Comparison of ENCODE assay signal across 8 cellular contexts in genomic region chr20:3889489-3890409, GRCh38. TPM values are rescaled to one million over a fixed set of nuclear protein-coding genes. Genes with fewer than 3 reads are reported as not detected.
A peak's percentile ranks its signal among the peaks of the same experiment; 100 is the strongest.
DNase-seq lines count a peak whose midpoint lies in the region; ATAC-seq, FAIRE-seq and TF ChIP-seq lines count a peak whose summit lies in the region.

No MANE protein-coding gene starts in this region.

- H3K4me2 ChIP-seq in H1 (ENCODE audit: insufficient read depth in 1 of 2, low read depth in 2 of 2, low read length in 2 of 2), result peak overlapping the region; percentile 66 to 97

- no peak for FAIRE-seq in H1 (lab: Jason Lieb, UNC)

- peak overlapping the region; percentile 95 for H3K27ac ChIP-seq in H1 (ENCODE audit: low read depth, low read length)
- peak overlapping the region; percentile 90 for H3K27ac ChIP-seq in muscle layer of colon (ENCODE audit: low read depth, low read length)
- H3K27ac ChIP-seq in stomach smooth muscle (ENCODE audit: low read length), result peak overlapping the region; percentile 71

- H3K4me3 Mint-ChIP-seq in activated CD4-positive, alpha-beta T cell treated with anti-CD3 and anti-CD28 coated beads, Interleukin-2, amount 10 ng/mL, durations not matched to agents 24 days and 14 days, result peak overlapping the region; percentile 100

- H2BK20ac ChIP-seq in H1 (ENCODE audit: low read length), result no peak overlapping the region

- H4K5ac ChIP-seq in H1 (ENCODE audit: insufficient read length, low read depth, low read length), result peak overlapping the region; percentile 32

- intact Hi-C loops in activated CD4-positive, alpha-beta T cell treated with anti-CD3 and anti-CD28 coated beads, Interleukin-2, amount 10 ng/mL, durations not matched to agents 24 days and 14 days (cut with micrococcal nuclease), result loop anchor here (1.0 to 5.0 kb wide), 6 partner anchors 18 to 193 kb away; partner anchors contain the start of genes AP5S1, CENPB and RNF24

- H3K36me3 ChIP-seq in H1 (ENCODE audit: control insufficient read depth in 2 of 4, insufficient read depth in 4 of 4, low read length in 3 of 4) (peaks cover 0 to 10% (median under 1%) of the 10 kb centered on the region in 4 experiments; a peak in 2 of 8 replicates), muscle layer of colon (ENCODE audit: insufficient read depth, low read length) (no peaks in the 10 kb centered on the region), stomach smooth muscle (ENCODE audit: control insufficient read depth in 2 of 2, insufficient read depth in 2 of 2, low read length in 2 of 2) (no peaks in the 10 kb centered on the region)

- H2AK5ac ChIP-seq in H1 (ENCODE audit: low read depth, low read length), result no peak overlapping the region

- H3K27ac Mint-ChIP-seq in activated CD4-positive, alpha-beta T cell treated with anti-CD3 and anti-CD28 coated beads, Interleukin-2, amount 10 ng/mL, durations not matched to agents 24 days and 14 days, result peak overlapping the region; percentile 99

- peaks cover 47% of the 10 kb centered on the region for H3K36me3 Mint-ChIP-seq in activated CD4-positive, alpha-beta T cell treated with anti-CD3 and anti-CD28 coated beads, Interleukin-2, amount 10 ng/mL, durations not matched to agents 24 days and 14 days (ENCODE audit: low read depth)

- H3K14ac ChIP-seq in H1 (ENCODE audit: insufficient read length), result no peak overlapping the region

- H4K8ac ChIP-seq in H1 (ENCODE audit: extremely low read depth, insufficient read depth, low read length), result peak overlapping the region; percentile 96; the same call in 1 of the 2 replicates

- H3K79me1 ChIP-seq in H1 (ENCODE audit: low read depth, low read length), result peaks cover 4% of the 10 kb centered on the region

- peak overlapping the region; percentile 16 for H2BK5ac ChIP-seq in H1 (ENCODE audit: low read depth, low read length)

- TF ChIP-seq CTCF in H1 (IDR thresholded peaks at IDR 0.05; ENCODE audit: control extremely low read depth in 1 of 3, insufficient read depth in 1 of 3, low read depth in 1 of 3, low read length in 3 of 3), result no peak

- DNase-seq in COLO829 (ENCODE audit: low spot score) (peak; percentile 39), H1 (ENCODE audit: low read depth in 1 of 2, low spot score in 2 of 2) (peak in 1 of 2 experiments; percentile 53), SW 1271 (lab: John Stamatoyannopoulos, UW) (no peak)
- no peak for DNase-seq in Jurkat, Clone E6-1 (ENCODE audit: low read depth, low spot score)
- peak; percentile 83 for DNase-seq in activated CD4-positive, alpha-beta T cell treated with anti-CD3 and anti-CD28 coated beads, Interleukin-2, amount 10 ng/mL, durations not matched to agents 24 days and 14 days

- peaks cover 21 to 33% of the 10 kb centered on the region in 2 experiments for H4K20me1 ChIP-seq in H1 (replicated peaks in 1 of 2; ENCODE audit: control insufficient read depth in 1 of 2, insufficient read depth in 2 of 2, low read length in 2 of 2)

- H3K23ac ChIP-seq in H1 (ENCODE audit: insufficient read length), result no peak overlapping the region

- no peak overlapping the region for H2BK120ac ChIP-seq in H1 (replicated peaks; ENCODE audit: low read depth, low read length)

- peaks cover 0 to 8% (median 5%) of the 10 kb centered on the region in 4 experiments; a peak in 4 of 7 replicates for H3K4me1 ChIP-seq in H1 (replicated peaks in 1 of 4; ENCODE audit: control insufficient read depth in 3 of 4, insufficient read depth in 4 of 4, low read length in 3 of 4)
- peaks cover 37% of the 10 kb centered on the region for H3K4me1 ChIP-seq in muscle layer of colon (ENCODE audit: insufficient read depth, low read length)
- H3K4me1 ChIP-seq in stomach smooth muscle (ENCODE audit: control insufficient read depth, insufficient read depth, low read length), result peaks cover 31% of the 10 kb centered on the region

- peak overlapping the region; percentile 98 for H3K4me3 ChIP-seq in Jurkat, Clone E6-1 (ENCODE audit: low read length)
- H3K4me3 ChIP-seq in H1 (ENCODE audit: extremely low read depth in 1 of 4, insufficient read depth in 2 of 4, low read depth in 3 of 4, low read length in 4 of 4) (peak overlapping the region; percentile 68 to 100 (median 96)), muscle layer of colon (ENCODE audit: low read depth in 1 of 2, low read length in 2 of 2) (peak overlapping the region; percentile 73 to 98), stomach smooth muscle (ENCODE audit: low read length in 2 of 2) (peak overlapping the region; percentile 85 to 96)

- H3K27me3 Mint-ChIP-seq in activated CD4-positive, alpha-beta T cell treated with anti-CD3 and anti-CD28 coated beads, Interleukin-2, amount 10 ng/mL, durations not matched to agents 24 days and 14 days, result no peaks in the 10 kb centered on the region

- peak overlapping the region; percentile 56 for H4K91ac ChIP-seq in H1 (replicated peaks; ENCODE audit: insufficient read length, low read length)

- CTCF ChIA-PET in H1 (lab: Charles Lee; ENCODE audit: partially characterized antibody), result interaction anchor here (0.6 to 1.1 kb wide), 3 partner anchors 11 to 133 kb away, joined by 3 read pairs; partner anchors contain the start of gene CENPB

- H2BK15ac ChIP-seq in H1 (ENCODE audit: low read length), result no peak overlapping the region

- peak overlapping the region; percentile 34; the same call in 1 of the 2 replicates for H3K18ac ChIP-seq in H1 (ENCODE audit: extremely low read depth, low read length)

- H3K27me3 ChIP-seq in H1 (replicated peaks in 1 of 4; ENCODE audit: control insufficient read depth in 3 of 4, extremely low read depth in 1 of 4, insufficient read depth in 3 of 4, low read length in 3 of 4) (no peaks in the 10 kb centered on the region; a peak in 1 of 7 replicates), muscle layer of colon (ENCODE audit: control insufficient read depth in 1 of 2, insufficient read depth in 2 of 2, low read length in 2 of 2) (no peaks in the 10 kb centered on the region), stomach smooth muscle (ENCODE audit: control insufficient read depth in 1 of 2, insufficient read depth in 2 of 2, low read length in 2 of 2) (no peaks in the 10 kb centered on the region)

- H3K79me2 ChIP-seq in H1 (ENCODE audit: control insufficient read depth in 1 of 2, insufficient read depth in 2 of 2, low read length in 2 of 2), result peaks cover 58 to 67% of the 10 kb centered on the region in 2 experiments

- no peak; a peak in 1 of 3 replicates for TF ChIP-seq POLR2A in H1 (IDR thresholded peaks at IDR 0.05; ENCODE audit: control extremely low read depth in 1 of 2, low read depth in 2 of 2, low read length in 2 of 2)

- POLR2A ChIA-PET in H1 (lab: Charles Lee; ENCODE audit: partially characterized antibody), result interaction anchor here (0.6 to 3.6 kb wide), 30 partner anchors 8 to 395 kb away, joined by 3 to 16 read pairs (median 3); partner anchors contain the start of genes ADISSP, CDC25B, CENPB and MAVS

- peaks cover 46% of the 10 kb centered on the region for H3K4me1 Mint-ChIP-seq in activated CD4-positive, alpha-beta T cell treated with anti-CD3 and anti-CD28 coated beads, Interleukin-2, amount 10 ng/mL, durations not matched to agents 24 days and 14 days

- H3K9me3 ChIP-seq in H1 (ENCODE audit: insufficient read depth in 2 of 2, low read depth in 1 of 2, low read length in 1 of 2) (no peaks in the 10 kb centered on the region), muscle layer of colon (ENCODE audit: low read length) (no peaks in the 10 kb centered on the region), stomach smooth muscle (ENCODE audit: control insufficient read depth in 2 of 2, low read length in 2 of 2) (no peaks in the 10 kb centered on the region)

- no peak overlapping the region for H2AFZ ChIP-seq in H1 (ENCODE audit: low read length)

- no peak overlapping the region for H2BK12ac ChIP-seq in H1 (ENCODE audit: low read depth, low read length)

- H3K23me2 ChIP-seq in H1 (ENCODE audit: low read depth, low read length), result peaks cover 8% of the 10 kb centered on the region; the same call in 1 of the 2 replicates

- peak overlapping the region; percentile 89 to 92 (median 91) for H3K9ac ChIP-seq in H1 (replicated peaks in 1 of 4; ENCODE audit: extremely low read depth in 1 of 4, low read depth in 3 of 4, low read length in 3 of 4)
- H3K9ac ChIP-seq in muscle layer of colon (ENCODE audit: low read length), result peak overlapping the region; percentile 95
- peak overlapping the region; percentile 70 to 81 for H3K9ac ChIP-seq in stomach smooth muscle (ENCODE audit: low read length in 2 of 2)

- ATAC-seq in GM19467 (IDR thresholded peaks at IDR 0.05; ENCODE audit: unreplicated experiment), result peak; percentile 12

- TF ChIP-seq EP300 in H1 (IDR thresholded peaks at IDR 0.05; ENCODE audit: borderline replicate concordance in 1 of 2, low read depth in 2 of 2, low read length in 2 of 2), result no peak

- 0% methylated on average over 58 of the region's 68 CpGs; no CpG with 5 or more reads in 1 of the 2 experiments for WGBS in H1 (ENCODE audit: extremely low coverage in 1 of 2, insufficient coverage in 1 of 2, insufficient read length in 1 of 2, insufficient replicate concordance in 2 of 2, low coverage in 1 of 2, low lambda C conversion rate in 2 of 2, missing lambda C conversion rate in 1 of 2), 2 experiments

- peak overlapping the region; percentile 56 for H3K56ac ChIP-seq in H1 (replicated peaks; ENCODE audit: insufficient read length, low read depth, low read length)

- no peaks in the 10 kb centered on the region for H3K9me3 Mint-ChIP-seq in activated CD4-positive, alpha-beta T cell treated with anti-CD3 and anti-CD28 coated beads, Interleukin-2, amount 10 ng/mL, durations not matched to agents 24 days and 14 days

- no peak for TF ChIP-seq RAD21 in H1 (IDR thresholded peaks at IDR 0.05 in 1 of 2, conservative IDR thresholded peaks at IDR 0.05 in 1 of 2; ENCODE audit: low read depth in 2 of 2, low read length in 2 of 2)

- peak overlapping the region; percentile 1 for H3K4ac ChIP-seq in H1 (replicated peaks; ENCODE audit: insufficient read length, low read depth, low read length)

RNA-seq across cellular contexts. Expression of gene PANK2, which starts 0.6 kb away (rescaled TPM):
- 44.2 TPM for polyA plus RNA-seq in Jurkat, Clone E6-1 (2012; ENCODE audit: insufficient read depth, insufficient read length)
- 45.4 and 52.2 TPM in 2 replicates for total RNA-seq in activated CD4-positive, alpha-beta T cell treated with anti-CD3 and anti-CD28 coated beads, Interleukin-2, amount 10 ng/mL, durations not matched to agents 24 days and 14 days
- total RNA-seq in H1 (2021; fragmentation: NEBNext Ultra II Directional; extraction: Animal tissue kit (Norgen Biotek cat#: 25700)), result 57.5 and 62.0 TPM in 2 replicates
- polyA plus RNA-seq in H1 (2011; rRNA removed), result 14.9 and 17.1 TPM in 2 replicates
- polyA plus RNA-seq in H1 (2011; cell fraction: cytosol; rRNA removed), result 29.9 TPM
- polyA plus RNA-seq in H1 (2011; cell fraction: nucleus; rRNA removed), result 17.3 TPM
- polyA plus RNA-seq in H1 (2012, experiment 1 of 2), result 31.4 to 38.8 TPM (median 37.2 TPM) in 4 replicates
- 6.6 TPM for polyA plus RNA-seq in H1 (2012, experiment 2 of 2)
- polyA plus RNA-seq in H1 (2013, experiment 1 of 2), result 28.6 TPM
- polyA plus RNA-seq in H1 (2013, experiment 2 of 2), result 29.2 TPM
- polyA minus RNA-seq in H1 (2011; rRNA and poly(A)+ RNA removed), result 39.2 and 47.6 TPM in 2 replicates
- polyA minus RNA-seq in H1 (2011; cell fraction: cytosol; rRNA and poly(A)+ RNA removed), result 24.0 TPM
- 43.3 TPM for polyA minus RNA-seq in H1 (2011; cell fraction: nucleus; rRNA and poly(A)+ RNA removed)

RNA-seq across cellular contexts. Expression of gene MAVS, which starts 43.1 kb away (rescaled TPM):
- 8.5 TPM for polyA plus RNA-seq in Jurkat, Clone E6-1 (2012; ENCODE audit: insufficient read depth, insufficient read length)
- 39.3 and 40.2 TPM in 2 replicates for total RNA-seq in activated CD4-positive, alpha-beta T cell treated with anti-CD3 and anti-CD28 coated beads, Interleukin-2, amount 10 ng/mL, durations not matched to agents 24 days and 14 days
- total RNA-seq in H1 (2021; fragmentation: NEBNext Ultra II Directional; extraction: Animal tissue kit (Norgen Biotek cat#: 25700)), result 24.3 and 24.4 TPM in 2 replicates
- polyA plus RNA-seq in H1 (2011; rRNA removed), result 9.9 and 12.3 TPM in 2 replicates
- polyA plus RNA-seq in H1 (2011; cell fraction: cytosol; rRNA removed), result 10.5 TPM
- polyA plus RNA-seq in H1 (2011; cell fraction: nucleus; rRNA removed), result 20.9 TPM
- polyA plus RNA-seq in H1 (2012, experiment 1 of 2), result 12.7 to 16.2 TPM (median 15.3 TPM) in 4 replicates
- 15.0 TPM for polyA plus RNA-seq in H1 (2012, experiment 2 of 2)
- polyA plus RNA-seq in H1 (2013, experiment 1 of 2), result 10.4 TPM
- 9.8 TPM for polyA plus RNA-seq in H1 (2013, experiment 2 of 2)
- polyA minus RNA-seq in H1 (2011; rRNA and poly(A)+ RNA removed), result 22.1 and 29.6 TPM in 2 replicates
- 15.1 TPM for polyA minus RNA-seq in H1 (2011; cell fraction: cytosol; rRNA and poly(A)+ RNA removed)
- polyA minus RNA-seq in H1 (2011; cell fraction: nucleus; rRNA and poly(A)+ RNA removed), result 15.9 TPM

Comparison
In these comparisons a context has a peak if more than half of its experiments do, and no peak if none do; other contexts are left out.
1. DNase-seq: peak in COLO829 (single experiment) and activated CD4-positive, alpha-beta T cell treated with anti-CD3 and anti-CD28 coated beads, Interleukin-2, amount 10 ng/mL, durations not matched to agents 24 days and 14 days (single experiment); none in Jurkat, Clone E6-1 (single experiment) and SW 1271 (0 of 2).
2. Peak in every context shown above with its lines, with median percentiles within 50 percentile points of each other: H3K4me3 ChIP-seq, H3K27ac ChIP-seq and H3K9ac ChIP-seq.